In genomic region chr5:115415143-115415491, GRCh38 we compare ENCODE assay signal across 9 cellular contexts.
DNase-seq lines count a peak whose midpoint lies in the region.
"Had no signal": no experiment of that assay in that cellular context is flagged by ENCODE, and none has a peak within 500 bp of the region (broad histone marks: within the 10 kb centered on the region; RNA-seq: fewer than 3 reads in every experiment).

No MANE protein-coding gene starts in this region.

- intact Hi-C loops in activated CD4-positive, alpha-beta T cell treated with anti-CD3 and anti-CD28 coated beads, Interleukin-2, amount 10 ng/mL, durations not matched to agents 24 days and 14 days (cut with micrococcal nuclease): loop anchor here (2.0 kb wide), 1 partner anchor 46 kb away; no protein-coding TSS in a partner anchor

- no peaks in the 10 kb centered on the region for H3K36me3 Mint-ChIP-seq in activated CD4-positive, alpha-beta T cell treated with anti-CD3 and anti-CD28 coated beads, Interleukin-2, amount 10 ng/mL, durations not matched to agents 24 days and 14 days (ENCODE audit: low read depth)

- no peak overlapping the region for H3K4me3 Mint-ChIP-seq in activated CD4-positive, alpha-beta T cell treated with anti-CD3 and anti-CD28 coated beads, Interleukin-2, amount 10 ng/mL, durations not matched to agents 24 days and 14 days

- peak; percentile 50 for DNase-seq in activated CD4-positive, alpha-beta T cell treated with anti-CD3 and anti-CD28 coated beads, Interleukin-2, amount 10 ng/mL, durations not matched to agents 24 days and 14 days
- no peak for DNase-seq in activated CD4-positive, alpha-beta T cell treated with anti-CD3 and anti-CD28 coated beads, Interleukin-2, amount 50 U/mL, for 1 hour
- peak; percentile 36 for DNase-seq in NCI-H226
- peak; percentile 63 for DNase-seq in globus pallidus (ENCODE audit: low spot score)
- peak in 3 of 49 donors; percentile 8 to 66 (median 10) for DNase-seq in substantia nigra (lab: John Stamatoyannopoulos, UW)
- no peak for DNase-seq in activated gamma-delta T cell (lab: John Stamatoyannopoulos, UW)
- no peak for DNase-seq in RPMI8226
- DNase-seq in AML-193 (lab: John Stamatoyannopoulos, UW): no peak

- H3K27ac Mint-ChIP-seq in activated CD4-positive, alpha-beta T cell treated with anti-CD3 and anti-CD28 coated beads, Interleukin-2, amount 10 ng/mL, durations not matched to agents 24 days and 14 days: no peak overlapping the region

- no peaks in the 10 kb centered on the region for H3K9me3 Mint-ChIP-seq in activated CD4-positive, alpha-beta T cell treated with anti-CD3 and anti-CD28 coated beads, Interleukin-2, amount 10 ng/mL, durations not matched to agents 24 days and 14 days

- peaks cover 2% of the 10 kb centered on the region for H3K4me1 Mint-ChIP-seq in activated CD4-positive, alpha-beta T cell treated with anti-CD3 and anti-CD28 coated beads, Interleukin-2, amount 10 ng/mL, durations not matched to agents 24 days and 14 days

- H3K27me3 Mint-ChIP-seq in activated CD4-positive, alpha-beta T cell treated with anti-CD3 and anti-CD28 coated beads, Interleukin-2, amount 10 ng/mL, durations not matched to agents 24 days and 14 days: no peaks in the 10 kb centered on the region

- peak overlapping the region; percentile 29 for H3K27ac ChIP-seq in substantia nigra (ENCODE audit: low read depth, low read length, poor library complexity, severe bottlenecking)
- H3K27ac ChIP-seq: SK-N-MC had no signal

Comparison
In these comparisons a context has a peak if more than half of its experiments do, and no peak if none do; other contexts are left out.
1. DNase-seq: peak in activated CD4-positive, alpha-beta T cell treated with anti-CD3 and anti-CD28 coated beads, Interleukin-2, amount 10 ng/mL, durations not matched to agents 24 days and 14 days (single experiment), NCI-H226 (single experiment) and globus pallidus (single experiment); none in activated CD4-positive, alpha-beta T cell treated with anti-CD3 and anti-CD28 coated beads, Interleukin-2, amount 50 U/mL, for 1 hour (single experiment), activated gamma-delta T cell (single experiment), RPMI8226 (single experiment) and AML-193 (0 of 2).